8 cellular contexts compared by ENCODE assay signal in the genomic region with DNA sequence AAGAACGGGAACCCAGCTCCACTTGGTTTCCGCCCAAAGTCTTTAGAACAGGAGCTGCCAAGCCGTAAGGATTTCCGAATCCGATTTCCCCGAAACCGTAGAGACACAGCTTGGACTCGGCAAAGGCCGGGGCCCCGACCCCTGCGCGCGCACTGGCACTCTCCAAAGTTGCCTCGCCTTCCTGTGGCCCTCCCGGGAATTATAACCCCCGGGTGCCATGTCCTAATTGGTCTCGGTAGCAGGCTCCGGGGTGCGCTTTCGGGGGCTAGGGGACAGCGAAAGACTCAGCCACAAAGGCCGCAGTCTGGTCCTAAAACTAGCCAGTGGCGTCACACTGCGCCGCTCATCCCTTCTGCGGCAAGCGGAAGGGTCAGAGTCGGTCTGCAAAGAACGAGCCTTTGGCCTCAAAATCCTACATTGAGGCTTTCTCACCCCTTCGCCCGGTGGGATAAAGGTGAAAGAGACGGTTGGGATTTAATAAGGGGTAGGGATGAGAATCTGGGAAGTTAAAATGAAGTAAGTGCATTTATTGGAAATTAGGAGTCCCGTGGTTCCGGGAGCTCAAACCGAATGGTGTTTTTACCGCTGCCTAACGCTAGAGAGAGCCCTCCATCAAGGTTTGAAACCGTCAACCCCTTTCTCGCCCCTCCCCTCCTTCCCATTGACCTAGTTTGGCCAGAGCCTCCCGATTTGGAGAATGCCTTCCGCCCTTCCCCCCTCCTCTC. TPM values are rescaled to one million over a fixed set of nuclear protein-coding genes. Genes with fewer than 3 reads are reported as not detected.
DNase-seq lines count a peak whose midpoint lies in the region; ATAC-seq lines count a peak whose summit lies in the region.

No MANE protein-coding gene starts in this region.

- intact Hi-C loops in left colon (cut with DNase I, micrococcal nuclease): loop anchor here (10.0 kb wide), 2 partner anchors 1216 to 1406 kb away; no protein-coding TSS in a partner anchor

- peak; percentile 89 for DNase-seq in ACHN
- peak; percentile 95 for DNase-seq in NCI-H345 (lab: John Stamatoyannopoulos, UW)
- DNase-seq in activated CD4-positive, alpha-beta T cell treated with anti-CD3 and anti-CD28 coated beads for 4 hours: peak; percentile 66 to 76
- peak; percentile 94 for DNase-seq in dermis blood vessel endothelial cell
- DNase-seq in left colon: peak; percentile 86 to 91
- peak; percentile 51 to 62 for DNase-seq in stimulated activated CD4-positive, alpha-beta T cell treated with anti-CD3 and anti-CD28 coated beads, Interleukin-15, amount 100 ng/mL, for 48 hours (ENCODE audit: low read depth in 2 of 2)

- in situ Hi-C loops in ACHN (cut with HindIII; ENCODE audit: low pct_ligation_motif_present, low pct_unique_long_range_greater_than_20kb, low sequenced_read_pairs): no loop called here

- ATAC-seq in GM18520 (IDR thresholded peaks at IDR 0.05; ENCODE audit: unreplicated experiment) (peak; percentile 30), HG03280 (IDR thresholded peaks at IDR 0.05; ENCODE audit: unreplicated experiment) (peak; percentile 48), left colon (peak; percentile 67)

RNA-seq across cellular contexts. Expression of a gene that starts 6.7 kb away (rescaled TPM):
- total RNA-seq in dermis blood vessel endothelial cell (1.7 and 2.2 TPM in 2 replicates), left colon (10 to 100 TPM; 12.6 to 16.5 TPM)

RNA-seq across cellular contexts. Expression of a gene that starts 36.2 kb away (rescaled TPM):
- total RNA-seq in dermis blood vessel endothelial cell (not detected in 2 replicates), left colon (not detected)

Comparison
In these comparisons a context has a peak if more than half of its experiments do, and no peak if none do; other contexts are left out.
1. Peak in every context shown above with its lines: DNase-seq and ATAC-seq.